In genomic region chr6:114304304-114304887, GRCh38 we compare ENCODE assay signal across 9 cellular contexts. TPM values are rescaled to one million over a fixed set of nuclear protein-coding genes. Genes with fewer than 3 reads are reported as not detected.
DNase-seq lines count a peak whose midpoint lies in the region; ATAC-seq, FAIRE-seq and TF ChIP-seq lines count a peak whose summit lies in the region.
"Had no signal": no experiment of that assay in that cellular context is flagged by ENCODE, and none has a peak within 500 bp of the region (broad histone marks: within the 10 kb centered on the region; RNA-seq: fewer than 3 reads in every experiment).

No MANE protein-coding gene starts in this region.

- no peaks in the 10 kb centered on the region for H3K27me3 Mint-ChIP-seq in progenitor cell of endocrine pancreas
- H3K27me3 Mint-ChIP-seq in naive thymus-derived CD8-positive, alpha-beta T cell = peaks cover 0 to 2% (median 0%) of the 10 kb centered on the region in 5 donors

- POLR2A ChIA-PET in naive thymus-derived CD8-positive, alpha-beta T cell (lab: Charles Lee) = no interaction called here

- H3K4me1 Mint-ChIP-seq in progenitor cell of endocrine pancreas (ENCODE audit: low read depth) = no peaks in the 10 kb centered on the region
- no peaks in the 10 kb centered on the region for H3K4me1 Mint-ChIP-seq in naive thymus-derived CD8-positive, alpha-beta T cell

- H3K36me3 Mint-ChIP-seq in progenitor cell of endocrine pancreas (ENCODE audit: insufficient read depth) = peaks cover under 1% of the 10 kb centered on the region
- peaks cover 0 to 1% (median 0%) of the 10 kb centered on the region in 3 donors for H3K36me3 Mint-ChIP-seq in naive thymus-derived CD8-positive, alpha-beta T cell

- ATAC-seq in HG02678 (IDR thresholded peaks at IDR 0.05; ENCODE audit: unreplicated experiment) = no peak
- no peak for ATAC-seq in naive thymus-derived CD8-positive, alpha-beta T cell

- peak; percentile 14 for FAIRE-seq in colon (lab: Jason Lieb, UNC)

- peak; percentile 60 for TF ChIP-seq CTCF in progenitor cell of endocrine pancreas (IDR thresholded peaks at IDR 0.05; ENCODE audit: unreplicated experiment)

- no peak overlapping the region for H3K4me3 Mint-ChIP-seq in progenitor cell of endocrine pancreas (ENCODE audit: low read depth)
- no peak overlapping the region for H3K4me3 Mint-ChIP-seq in naive thymus-derived CD8-positive, alpha-beta T cell

- H3K9me3 Mint-ChIP-seq in progenitor cell of endocrine pancreas (ENCODE audit: low read depth) = peaks cover 6% of the 10 kb centered on the region
- H3K9me3 Mint-ChIP-seq in naive thymus-derived CD8-positive, alpha-beta T cell = peaks cover 0 to 5% (median 2%) of the 10 kb centered on the region in 9 donors

- H3K27ac Mint-ChIP-seq in progenitor cell of endocrine pancreas = no peak overlapping the region
- H3K27ac Mint-ChIP-seq in naive thymus-derived CD8-positive, alpha-beta T cell = no peak overlapping the region

- DNase-seq in NCI-H2107 treated with DMSO at 0.1 percent for 48 hours (lab: John Stamatoyannopoulos, UW; ENCODE audit: unreplicated experiment) (peak; percentile 17), NCI-H2107 (lab: John Stamatoyannopoulos, UW) (no peak), NCI-H2029 (lab: John Stamatoyannopoulos, UW) (peak; percentile 12), progenitor cell of endocrine pancreas (ENCODE audit: low spot score, unreplicated experiment) (no peak), T-helper 9 cell (no peak)
- DNase-seq in naive thymus-derived CD8-positive, alpha-beta T cell = no peak

RNA-seq across cellular contexts. Expression of gene HS3ST5, which starts 38.4 kb away (rescaled TPM):
- 0.31 and 0.95 TPM in 2 replicates for total RNA-seq in progenitor cell of endocrine pancreas
- not detected for total RNA-seq in naive thymus-derived CD8-positive, alpha-beta T cell
- polyA plus RNA-seq in naive thymus-derived CD8-positive, alpha-beta T cell = not detected
- total RNA-seq: pulmonary artery endothelial cell had no signal

Comparison
In these comparisons a context has a peak if more than half of its experiments do, and no peak if none do; other contexts are left out.
1. DNase-seq: peak in NCI-H2107 treated with DMSO at 0.1 percent for 48 hours (single experiment) and NCI-H2029 (single experiment); none in NCI-H2107 (single experiment), progenitor cell of endocrine pancreas (single experiment), naive thymus-derived CD8-positive, alpha-beta T cell (0 of 10) and T-helper 9 cell (single experiment).